ENCODE assay signal across 26 cellular contexts in the genomic region with DNA sequence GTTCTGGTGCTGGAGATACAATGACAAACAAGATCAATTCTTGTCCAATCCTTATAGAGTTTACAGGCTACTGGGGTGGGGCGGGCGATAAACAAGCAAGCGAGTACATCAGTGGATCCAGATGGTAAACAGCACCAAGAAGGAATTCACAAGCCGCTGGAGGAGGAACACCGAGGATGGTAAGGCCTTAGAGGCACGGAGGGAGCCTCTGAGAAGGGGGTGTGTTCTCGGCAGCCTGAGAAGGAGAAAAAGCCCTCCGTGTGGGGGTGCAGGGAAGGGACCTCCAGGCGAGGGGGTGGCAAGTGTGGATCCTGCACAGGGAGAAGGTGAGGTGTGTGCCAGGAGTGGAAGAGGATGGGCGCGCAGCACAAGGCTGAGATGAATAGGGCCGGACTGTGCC.
"Had no signal": no experiment of that assay in that cellular context is flagged by ENCODE, and none has a peak within 500 bp of the region (broad histone marks: within the 10 kb centered on the region; RNA-seq: fewer than 3 reads in every experiment).

No MANE protein-coding gene starts in this region.

- FAIRE-seq: endometrium, frontal cortex, urothelium cell line had no signal

- H3K4me3 ChIP-seq: colonic mucosa, esophagus squamous epithelium, lower lobe of right lung, mucosa of descending colon, smooth muscle cell, stomach, testis, tibial artery had no signal

- H3K27ac ChIP-seq: colonic mucosa, esophagus squamous epithelium, lower lobe of right lung, neutrophil, parathyroid adenoma, stomach, testis, tibial artery had no signal

- H3K4me1 ChIP-seq: colonic mucosa, lower lobe of right lung, parathyroid adenoma, testis, tibial artery had no signal

- H3K9ac ChIP-seq: parathyroid adenoma had no signal

- H3K9me3 ChIP-seq: colonic mucosa, esophagus squamous epithelium, lower lobe of right lung, mucosa of descending colon, neutrophil, testis had no signal

- H3K27me3 ChIP-seq: colonic mucosa, testis had no signal

- H3K79me2 ChIP-seq: parathyroid adenoma had no signal

- DNase-seq: colonic mucosa; dermis blood vessel endothelial cell; effector memory CD4-positive, alpha-beta T cell; erythroblast; esophagus squamous epithelium; hypothalamus; immature natural killer cell; islet precursor cell; left ventricle myocardium superior; lower lobe of right lung; mucosa of descending colon; naive B cell; stimulated activated CD4-positive, alpha-beta T cell treated with anti-CD3 and anti-CD28 coated beads, Interleukin-2, amount 100 ng/mL, for 24 hours; stimulated activated CD4-positive, alpha-beta T cell treated with anti-CD3 and anti-CD28 coated beads, Interleukin-4, amount 100 ng/mL, for 24 hours; stimulated activated naive CD4-positive, alpha-beta T cell treated with Interleukin-2 at 50 U/mL for 16 hours; stomach; testis; tibial artery had no signal

- H2AFZ ChIP-seq: parathyroid adenoma had no signal

- H3K4me2 ChIP-seq: smooth muscle cell had no signal

- ATAC-seq: left ventricle myocardium superior; lower lobe of right lung; mucosa of descending colon; sciatic nerve; stimulated activated effector memory CD8-positive, alpha-beta T cell treated with anti-CD3 and anti-CD28 coated beads, Interleukin-12 subunit alpha, Interleukin-12 subunit beta, amount 100 ng/mL, for 72 hours had no signal

- H3K36me3 ChIP-seq: colonic mucosa, esophagus squamous epithelium, lower lobe of right lung, neutrophil, stomach, tibial artery had no signal
